In genomic region chr1:20661235-20662109, GRCh38 we compare ENCODE assay signal across 1 cellular context.
TF ChIP-seq lines count a peak whose summit lies in the region.

Gene DDOST (minus strand): TSS chr1:20661369. CDS start chr1:20661350, 19 bp downstream.

TF ChIP-seq in HepG2, 621 proteins besides CTCF, POLR2A, EP300 and RAD21 (continued from another document and continues in another):
- TF ChIP-seq CSRNP2 (CRISPR knock-in tag; conservative IDR thresholded peaks at IDR 0.05; ENCODE audit: low read depth) (no peak), SP4 (CRISPR knock-in tag; IDR thresholded peaks at IDR 0.05) (peak; percentile 99), MEIS1 (CRISPR knock-in tag; IDR thresholded peaks at IDR 0.05; ENCODE audit: borderline replicate concordance) (peak; percentile 11; the same call in 1 of the 2 replicates), EEA1 (CRISPR knock-in tag; IDR thresholded peaks at IDR 0.05; ENCODE audit: borderline replicate concordance) (no peak), ZSCAN21 (CRISPR knock-in tag; IDR thresholded peaks at IDR 0.05; ENCODE audit: borderline replicate concordance) (no peak), LCORL (IDR thresholded peaks at IDR 0.05) (no peak), LCORL (CRISPR knock-in tag; IDR thresholded peaks at IDR 0.05) (peak; percentile 64), KMT2A (CRISPR knock-in tag; IDR thresholded peaks at IDR 0.05) (peak; percentile 92; the same call in 1 of the 2 replicates), HBP1 (CRISPR knock-in tag; IDR thresholded peaks at IDR 0.05; ENCODE audit: low read depth) (0 out of 2 replicates have a peak, but pooled peaks have one; percentile 30), ZNF30 (CRISPR knock-in tag; IDR thresholded peaks at IDR 0.05) (no peak; the same call in 1 of the 2 replicates), ZNF280B (CRISPR knock-in tag; IDR thresholded peaks at IDR 0.05; ENCODE audit: borderline replicate concordance) (0 out of 2 replicates have a peak, but pooled peaks have one; percentile 19), PITX1 (CRISPR knock-in tag; IDR thresholded peaks at IDR 0.05) (peak; percentile 6; the same call in 1 of the 2 replicates), AGO2 (optimal IDR thresholded peaks at IDR 0.05; ENCODE audit: low read depth, low read length) (peak; percentile 36), ZNF260 (CRISPR knock-in tag; IDR thresholded peaks at IDR 0.05; ENCODE audit: borderline replicate concordance, low read depth) (no peak), ZNF556 (CRISPR knock-in tag; IDR thresholded peaks at IDR 0.05; ENCODE audit: borderline replicate concordance) (no peak; the same call in 1 of the 2 replicates), RXRB (CRISPR knock-in tag; IDR thresholded peaks at IDR 0.05; ENCODE audit: borderline replicate concordance) (0 out of 2 replicates have a peak, but pooled peaks have one; percentile 23), HOXA3 (CRISPR knock-in tag; IDR thresholded peaks at IDR 0.05) (peak; percentile 82), ZFAT (CRISPR knock-in tag; conservative IDR thresholded peaks at IDR 0.05) (no peak), ZBTB44 (CRISPR knock-in tag; IDR thresholded peaks at IDR 0.05) (no peak; the same call in 1 of the 2 replicates), PREB (CRISPR knock-in tag; IDR thresholded peaks at IDR 0.05) (no peak), ASH2L (IDR thresholded peaks at IDR 0.05; ENCODE audit: insufficient read length, low read depth, low read length) (no peak), ZSCAN20 (CRISPR knock-in tag; IDR thresholded peaks at IDR 0.05; ENCODE audit: borderline replicate concordance) (no peak), MLX (CRISPR knock-in tag; IDR thresholded peaks at IDR 0.05) (no peak), PRDM4 (CRISPR knock-in tag; IDR thresholded peaks at IDR 0.05; ENCODE audit: borderline replicate concordance) (no peak), THAP11 (CRISPR knock-in tag; IDR thresholded peaks at IDR 0.05) (peak; percentile 94), PHF20 (CRISPR knock-in tag; IDR thresholded peaks at IDR 0.05) (peak; percentile 98), SP5 (CRISPR knock-in tag; IDR thresholded peaks at IDR 0.05; ENCODE audit: borderline replicate concordance, low read depth) (peak; percentile 59; the same call in 1 of the 2 replicates), KLF16 (CRISPR knock-in tag; IDR thresholded peaks at IDR 0.05) (peak in 1 of 2 experiments; percentile 79; a peak in 2 of 4 replicates), BRCA1 (CRISPR knock-in tag; IDR thresholded peaks at IDR 0.05) (no peak), MAZ (IDR thresholded peaks at IDR 0.05; ENCODE audit: borderline replicate concordance, low read depth, low read length) (no peak), MAZ (CRISPR knock-in tag; IDR thresholded peaks at IDR 0.05; ENCODE audit: low read depth) (peak; percentile 40; the same call in 1 of the 2 replicates), ZNF841 (CRISPR knock-in tag; IDR thresholded peaks at IDR 0.05; ENCODE audit: borderline replicate concordance) (no peak), ZNF331 (CRISPR knock-in tag; IDR thresholded peaks at IDR 0.05) (peak; percentile 71; the same call in 1 of the 2 replicates), AFF4 (CRISPR knock-in tag; IDR thresholded peaks at IDR 0.05) (no peak), HCFC1 (IDR thresholded peaks at IDR 0.05; ENCODE audit: low read depth, low read length) (peak; percentile 49; the same call in 1 of the 2 replicates), ZNF839 (CRISPR knock-in tag; IDR thresholded peaks at IDR 0.05; ENCODE audit: borderline replicate concordance) (peak; percentile 76; the same call in 1 of the 2 replicates), ZNF350 (CRISPR knock-in tag; IDR thresholded peaks at IDR 0.05; ENCODE audit: borderline replicate concordance, low read depth) (peak; percentile 57; the same call in 1 of the 2 replicates), RNF219 (CRISPR knock-in tag; IDR thresholded peaks at IDR 0.05) (no peak), SIX4 (CRISPR knock-in tag; IDR thresholded peaks at IDR 0.05) (peak; percentile 7; the same call in 1 of the 2 replicates), E2F5 (CRISPR knock-in tag; conservative IDR thresholded peaks at IDR 0.05) (no peak; the same call in 1 of the 2 replicates), MYNN (CRISPR knock-in tag; IDR thresholded peaks at IDR 0.05; ENCODE audit: low read depth) (no peak), EED (CRISPR knock-in tag; IDR thresholded peaks at IDR 0.05) (peak; percentile 90), RBAK (CRISPR knock-in tag; IDR thresholded peaks at IDR 0.05) (no peak), ATF5 (CRISPR knock-in tag; IDR thresholded peaks at IDR 0.05; ENCODE audit: low read depth) (no peak), XRCC5 (optimal IDR thresholded peaks at IDR 0.05; ENCODE audit: low read length) (no peak)
